ENCODE assay signal across 8 cellular contexts in genomic region chr1:51517361-51518032, GRCh38. TPM values are rescaled to one million over a fixed set of nuclear protein-coding genes. Genes with fewer than 3 reads are reported as not detected.
DNase-seq lines count a peak whose midpoint lies in the region; ATAC-seq and TF ChIP-seq lines count a peak whose summit lies in the region.

No MANE protein-coding gene starts in this region.

- H3K9ac ChIP-seq in H9 (ENCODE audit: extremely low read depth, insufficient read length, low read length) = peak overlapping the region; percentile 20
- no peak overlapping the region for H3K9ac ChIP-seq in iPS-15b (ENCODE audit: low read depth, low read length)

- no peak overlapping the region for H3T11ph ChIP-seq in H9 (ENCODE audit: low read length)

- peaks cover 62% of the 10 kb centered on the region for H3K79me2 ChIP-seq in ACC112 (ENCODE audit: control insufficient read depth, insufficient read depth, low read length, unreplicated experiment)
- H3K79me2 ChIP-seq in H9 (ENCODE audit: insufficient read depth, low read length) = no peaks in the 10 kb centered on the region; the same call in 1 of the 2 replicates

- H3K27me3 Mint-ChIP-seq in H9 (ENCODE audit: low read depth) = no peaks in the 10 kb centered on the region
- H3K27me3 Mint-ChIP-seq in activated T-helper 17 cell treated with anti-CD3 and anti-CD28 coated beads, Interleukin-2, amount 50 U/mL, for 72 hours = no peaks in the 10 kb centered on the region

- no peak overlapping the region for H2BK12ac ChIP-seq in H9 (ENCODE audit: insufficient read length, low read depth, low read length)

- no peak overlapping the region for H3K4ac ChIP-seq in H9 (ENCODE audit: low read depth, low read length)

- H3K27ac Mint-ChIP-seq in H9 = peak overlapping the region; percentile 8 to 87 (median 64); a peak in 4 of 7 replicates
- peak overlapping the region; percentile 94 for H3K27ac Mint-ChIP-seq in activated T-helper 17 cell treated with anti-CD3 and anti-CD28 coated beads, Interleukin-2, amount 50 U/mL, for 72 hours

- intact Hi-C loops in spleen (cut with DNase I; ENCODE audit: low total_unique reads) = no loop called here

- no peak for ATAC-seq in activated T-helper 17 cell treated with anti-CD3 and anti-CD28 coated beads, Interleukin-2, amount 50 U/mL, for 72 hours (replicated peaks)
- ATAC-seq in HG02571 (IDR thresholded peaks at IDR 0.05; ENCODE audit: unreplicated experiment) (no peak), GM18519 (IDR thresholded peaks at IDR 0.05; ENCODE audit: low FRiP score, unreplicated experiment) (no peak), GM19035 (IDR thresholded peaks at IDR 0.05; ENCODE audit: unreplicated experiment) (no peak)

- H2BK5ac ChIP-seq in H9 (ENCODE audit: insufficient read length, low read length) = no peak overlapping the region

- H3K36me3 ChIP-seq in ACC112 (ENCODE audit: insufficient read depth, low read length) = no peaks in the 10 kb centered on the region
- no peaks in the 10 kb centered on the region for H3K36me3 ChIP-seq in iPS-15b (ENCODE audit: control insufficient read depth, insufficient read depth, low read length)
- H3K36me3 ChIP-seq in spleen = no peaks in the 10 kb centered on the region

- peaks cover 8% of the 10 kb centered on the region for H3K23me2 ChIP-seq in H9 (ENCODE audit: insufficient read length, low read depth, low read length, poor library complexity, severe bottlenecking)

- peaks cover 14 to 16% of the 10 kb centered on the region in 2 experiments for H3K4me1 Mint-ChIP-seq in H9
- H3K4me1 Mint-ChIP-seq in activated T-helper 17 cell treated with anti-CD3 and anti-CD28 coated beads, Interleukin-2, amount 50 U/mL, for 72 hours = peaks cover 41% of the 10 kb centered on the region

- peak overlapping the region; percentile 78 to 85 for H3K4me3 Mint-ChIP-seq in H9
- peak overlapping the region; percentile 96 for H3K4me3 Mint-ChIP-seq in activated T-helper 17 cell treated with anti-CD3 and anti-CD28 coated beads, Interleukin-2, amount 50 U/mL, for 72 hours

- no peak overlapping the region for H4K91ac ChIP-seq in H9 (ENCODE audit: insufficient read length, low read depth, low read length)

- H4K8ac ChIP-seq in H9 (replicated peaks; ENCODE audit: insufficient read length, low read depth, low read length) = no peak overlapping the region

- no peak for TF ChIP-seq POLR2A in spleen (IDR thresholded peaks at IDR 0.05)

- no peaks in the 10 kb centered on the region for H3K9me3 ChIP-seq in H9 (ENCODE audit: control insufficient read depth, low read depth, low read length)
- no peaks in the 10 kb centered on the region for H3K9me3 ChIP-seq in iPS-15b (ENCODE audit: control insufficient read depth, insufficient read depth, low read length)
- no peaks in the 10 kb centered on the region for H3K9me3 ChIP-seq in spleen

- no peaks in the 10 kb centered on the region for H3K36me3 Mint-ChIP-seq in H9 (ENCODE audit: insufficient read depth in 1 of 3, low read depth in 3 of 3)
- H3K36me3 Mint-ChIP-seq in activated T-helper 17 cell treated with anti-CD3 and anti-CD28 coated beads, Interleukin-2, amount 50 U/mL, for 72 hours (ENCODE audit: low read depth) = peaks cover 15% of the 10 kb centered on the region

- peak overlapping the region; percentile 88 for H3K4me2 ChIP-seq in H9 (ENCODE audit: insufficient read depth, insufficient read length, low read length)

- H2BK120ac ChIP-seq in H9 (ENCODE audit: low read depth, low read length, poor library complexity, severe bottlenecking) = no peak overlapping the region

- no peak for TF ChIP-seq CTCF in H9 (conservative IDR thresholded peaks at IDR 0.05)
- TF ChIP-seq CTCF in spleen (IDR thresholded peaks at IDR 0.05 in 8 of 11, conservative IDR thresholded peaks at IDR 0.05 in 3 of 11) = no peak

- WGBS in H9 (ENCODE audit: extremely low coverage, insufficient read length, low lambda C conversion rate) = no CpG with 5 or more reads among the region's 7 CpGs
- 5 to 13% (median 6%) methylated on average over 7 of the region's 7 CpGs for WGBS in spleen, 5 donors

- no peak overlapping the region for H4K5ac ChIP-seq in H9 (ENCODE audit: insufficient read length, low read depth, low read length)

- no peaks in the 10 kb centered on the region for H4K20me1 ChIP-seq in H9 (ENCODE audit: control insufficient read depth, insufficient read depth, insufficient read length)

- peaks cover 2% of the 10 kb centered on the region for H3K79me1 ChIP-seq in H9 (ENCODE audit: insufficient read depth, low read depth, low read length, poor library complexity, severe bottlenecking)

- peak overlapping the region; percentile 15 for H3K27ac ChIP-seq in ACC112 (ENCODE audit: low read depth, low read length)
- no peak overlapping the region for H3K27ac ChIP-seq in H9 (ENCODE audit: insufficient read length, low read depth, low read length)
- peak overlapping the region; percentile 82 to 99 (median 95) for H3K27ac ChIP-seq in spleen

- no peak overlapping the region for H2BK20ac ChIP-seq in H9 (ENCODE audit: low read depth, low read length, poor library complexity, severe bottlenecking)

- peak overlapping the region; percentile 5 for H2AFZ ChIP-seq in ACC112 (ENCODE audit: low read length, unreplicated experiment)
- H2AFZ ChIP-seq in H9 (ENCODE audit: low read length) = no peak overlapping the region

- H3K14ac ChIP-seq in H9 (ENCODE audit: insufficient read depth, low read length) = no peak overlapping the region

- no peak overlapping the region for H3K18ac ChIP-seq in H9 (ENCODE audit: insufficient read length, low read depth, low read length)

- no peak overlapping the region for H3K56ac ChIP-seq in H9 (ENCODE audit: insufficient read length, low read depth, low read length)

- no peaks in the 10 kb centered on the region for H3K9me3 Mint-ChIP-seq in H9
- no peaks in the 10 kb centered on the region for H3K9me3 Mint-ChIP-seq in activated T-helper 17 cell treated with anti-CD3 and anti-CD28 coated beads, Interleukin-2, amount 50 U/mL, for 72 hours

- H3K4me3 ChIP-seq in ACC112 (ENCODE audit: low read depth, low read length) = peak overlapping the region; percentile 86
- peak overlapping the region; percentile 86 for H3K4me3 ChIP-seq in iPS-15b (ENCODE audit: low read depth, low read length)
- peak overlapping the region; percentile 66 to 92 (median 80) for H3K4me3 ChIP-seq in spleen

- DNase-seq in H9 = no peak
- no peak for DNase-seq in spleen

- H3K27me3 ChIP-seq in ACC112 (ENCODE audit: insufficient read depth, low read length) (no peaks in the 10 kb centered on the region), H9 (ENCODE audit: insufficient read depth, low read length) (no peaks in the 10 kb centered on the region), iPS-15b (ENCODE audit: control insufficient read depth, insufficient read depth, low read length) (no peaks in the 10 kb centered on the region), spleen (replicated peaks in 1 of 7) (no peaks in the 10 kb centered on the region)

- no peak overlapping the region for H3K23ac ChIP-seq in H9 (ENCODE audit: insufficient read length, low read depth, low read length)

- no peak overlapping the region for H2BK15ac ChIP-seq in H9 (ENCODE audit: low read depth, low read length)

- H2AK5ac ChIP-seq in H9 (ENCODE audit: insufficient read length, low read length) = no peak overlapping the region

- H3K4me1 ChIP-seq in ACC112 (ENCODE audit: control insufficient read depth, insufficient read depth, low read length, unreplicated experiment) (peaks cover 19% of the 10 kb centered on the region), H9 (ENCODE audit: insufficient read depth, low read length) (no peaks in the 10 kb centered on the region), iPS-15b (ENCODE audit: control insufficient read depth, insufficient read depth, low read length) (peaks cover 10% of the 10 kb centered on the region), spleen (peaks cover 50 to 81% (median 73%) of the 10 kb centered on the region in 6 donors)

RNA-seq across cellular contexts. Expression of gene EPS15, which starts 1.6 kb away (rescaled TPM):
- total RNA-seq in H9 (2021) (40.2 and 44.1 TPM in 2 replicates), spleen (100 to 1,000 TPM in 6 of 7 donors, 10 to 100 TPM in 1; 94.4 to 142 (median 132) TPM)
- total RNA-seq in activated T-helper 17 cell treated with anti-CD3 and anti-CD28 coated beads, Interleukin-2, amount 50 U/mL, for 72 hours = 10 to 100 TPM; 54.2 to 65.4 TPM
- polyA plus RNA-seq in spleen = 10 to 100 TPM; 24.2 to 31.3 (median 26.3) TPM
